20 cellular contexts compared by ENCODE assay signal in genomic region chr1:229859026-229859425, GRCh38.
DNase-seq lines count a peak whose midpoint lies in the region; ATAC-seq, FAIRE-seq and TF ChIP-seq lines count a peak whose summit lies in the region.
"Had no signal": no experiment of that assay in that cellular context is flagged by ENCODE, and none has a peak within 500 bp of the region (broad histone marks: within the 10 kb centered on the region; RNA-seq: fewer than 3 reads in every experiment).

No MANE protein-coding gene starts in this region.

- no peak overlapping the region for H3K18ac ChIP-seq in H1 (ENCODE audit: extremely low read depth, low read length)

- WGBS in H1 (ENCODE audit: extremely low coverage in 1 of 2, insufficient coverage in 1 of 2, insufficient read length in 1 of 2, insufficient replicate concordance in 2 of 2, low coverage in 1 of 2, low lambda C conversion rate in 2 of 2, missing lambda C conversion rate in 1 of 2), 2 experiments = 84% methylated on average over 5 of the region's 5 CpGs; no CpG with 5 or more reads in 1 of the 2 experiments

- H4K20me1 ChIP-seq in H1 (replicated peaks in 1 of 2; ENCODE audit: control insufficient read depth in 1 of 2, insufficient read depth in 2 of 2, low read length in 2 of 2) (no peaks in the 10 kb centered on the region), neural progenitor cell (ENCODE audit: low read depth) (no peaks in the 10 kb centered on the region)

- H3K27me3 ChIP-seq in H1 (replicated peaks in 1 of 4; ENCODE audit: control insufficient read depth in 3 of 4, extremely low read depth in 1 of 4, insufficient read depth in 3 of 4, low read length in 3 of 4) (no peaks in the 10 kb centered on the region; a peak in 1 of 7 replicates), neural progenitor cell (no peaks in the 10 kb centered on the region)
- H3K27me3 ChIP-seq: SJCRH30 had no signal

- no peaks in the 10 kb centered on the region for H3K36me3 Mint-ChIP-seq in neural progenitor cell
- H3K36me3 Mint-ChIP-seq: CD4-positive, alpha-beta memory T cell had no signal

- H3K14ac ChIP-seq in H1 (ENCODE audit: insufficient read length) = no peak overlapping the region

- no peak overlapping the region for H2BK5ac ChIP-seq in H1 (ENCODE audit: low read depth, low read length)

- no peak for TF ChIP-seq POLR2A in H1 (IDR thresholded peaks at IDR 0.05; ENCODE audit: control extremely low read depth in 1 of 2, low read depth in 2 of 2, low read length in 2 of 2)

- no peak overlapping the region for H2AFZ ChIP-seq in H1 (ENCODE audit: low read length)
- no peak overlapping the region for H2AFZ ChIP-seq in neural progenitor cell (replicated peaks)
- H2AFZ ChIP-seq: GM23248, PC-9 had no signal

- no peaks in the 10 kb centered on the region for H3K79me1 ChIP-seq in H1 (ENCODE audit: low read depth, low read length)

- H3K36me3 ChIP-seq in HEK293 (ENCODE audit: control insufficient read depth in 2 of 2, insufficient read depth in 1 of 2, low read length in 2 of 2) = no peaks in the 10 kb centered on the region
- no peaks in the 10 kb centered on the region for H3K36me3 ChIP-seq in H1 (ENCODE audit: control insufficient read depth in 2 of 4, insufficient read depth in 4 of 4, low read length in 3 of 4)
- no peaks in the 10 kb centered on the region for H3K36me3 ChIP-seq in neural progenitor cell
- H3K36me3 ChIP-seq: SJCRH30 had no signal

- TF ChIP-seq RAD21 in H1 (IDR thresholded peaks at IDR 0.05 in 1 of 2, conservative IDR thresholded peaks at IDR 0.05 in 1 of 2; ENCODE audit: low read depth in 2 of 2, low read length in 2 of 2) = no peak

- DNase-seq in H1 (ENCODE audit: low read depth in 1 of 2, low spot score in 2 of 2) (no peak), neural progenitor cell (ENCODE audit: low spot score) (no peak), superior temporal gyrus (ENCODE audit: extremely low spot score) (peak; percentile 65), NCI-H1930 (lab: John Stamatoyannopoulos, UW) (no peak), UCSD-AML1 (lab: John Stamatoyannopoulos, UW; ENCODE audit: unreplicated experiment) (no peak)
- DNase-seq: Calu3; CD4-positive, alpha-beta memory T cell; GM23248; KBM-7; MV-4-11; NCI-H1417 treated with DMSO at 0.1 percent for 48 hours; NCI-H187 treated with DMSO at 0.1 percent for 48 hours; NCI-H345; NCI-H526; PC-9; SJCRH30 had no signal

- no peak overlapping the region for H3K4me3 Mint-ChIP-seq in neural progenitor cell
- H3K4me3 Mint-ChIP-seq: CD4-positive, alpha-beta memory T cell had no signal

- H2BK20ac ChIP-seq in H1 (ENCODE audit: low read length) = no peak overlapping the region

- no peak overlapping the region for H3K23ac ChIP-seq in H1 (ENCODE audit: insufficient read length)

- no peak overlapping the region for H3K4ac ChIP-seq in H1 (replicated peaks; ENCODE audit: insufficient read length, low read depth, low read length)

- CTCF ChIA-PET in HEK293 (lab: Yijun Ruan, JAX) (interaction anchor here (0.6 to 2.9 kb wide), 5 partner anchors 10 to 193 kb away, joined by 3 to 25 read pairs (median 5); no protein-coding TSS in a partner anchor), H1 (lab: Charles Lee; ENCODE audit: partially characterized antibody) (interaction anchor here (0.8 to 3.7 kb wide), 2 partner anchors 10 to 13 kb away, joined by 3 to 18 read pairs; no protein-coding TSS in a partner anchor)

- no peak overlapping the region for H4K8ac ChIP-seq in H1 (ENCODE audit: extremely low read depth, insufficient read depth, low read length)

- no peak overlapping the region for H4K5ac ChIP-seq in H1 (ENCODE audit: insufficient read length, low read depth, low read length)

- H3F3A ChIP-seq in neural progenitor cell (ENCODE audit: low read depth) = peaks cover 8% of the 10 kb centered on the region

- H3K56ac ChIP-seq in H1 (replicated peaks; ENCODE audit: insufficient read length, low read depth, low read length) = no peak overlapping the region

- no peak for FAIRE-seq in H1 (lab: Jason Lieb, UNC)
- FAIRE-seq: A204.1, GM12878 had no signal

- TF ChIP-seq EP300 in H1 (IDR thresholded peaks at IDR 0.05; ENCODE audit: borderline replicate concordance in 1 of 2, low read depth in 2 of 2, low read length in 2 of 2) = no peak

- no peak overlapping the region for H2BK12ac ChIP-seq in H1 (ENCODE audit: low read depth, low read length)

- no peak overlapping the region for H3K9ac ChIP-seq in H1 (replicated peaks in 1 of 4; ENCODE audit: extremely low read depth in 1 of 4, low read depth in 3 of 4, low read length in 3 of 4)
- H3K9ac ChIP-seq in neural progenitor cell = no peak overlapping the region
- H3K9ac ChIP-seq: GM23248 had no signal

- no peaks in the 10 kb centered on the region for H3K9me3 Mint-ChIP-seq in neural progenitor cell
- H3K9me3 Mint-ChIP-seq: CD4-positive, alpha-beta memory T cell had no signal

- no peak overlapping the region for H3K4me2 ChIP-seq in H1 (ENCODE audit: insufficient read depth in 1 of 2, low read depth in 2 of 2, low read length in 2 of 2)
- no peak overlapping the region for H3K4me2 ChIP-seq in neural progenitor cell
- H3K4me2 ChIP-seq: PC-9 had no signal

- no peak for ATAC-seq in HG03469 (IDR thresholded peaks at IDR 0.05; ENCODE audit: unreplicated experiment)
- ATAC-seq: GM12878 had no signal

- no peak overlapping the region for H2AK5ac ChIP-seq in H1 (ENCODE audit: low read depth, low read length)

- peaks cover 4% of the 10 kb centered on the region for H3K27me3 Mint-ChIP-seq in neural progenitor cell (ENCODE audit: insufficient read depth, low read depth)

- no peak overlapping the region for H4K91ac ChIP-seq in H1 (replicated peaks; ENCODE audit: insufficient read length, low read length)

- H3K79me2 ChIP-seq in H1 (ENCODE audit: control insufficient read depth in 1 of 2, insufficient read depth in 2 of 2, low read length in 2 of 2) (no peaks in the 10 kb centered on the region), neural progenitor cell (ENCODE audit: low read depth) (no peaks in the 10 kb centered on the region)

- no peaks in the 10 kb centered on the region; the same call in 1 of the 2 replicates for H3K23me2 ChIP-seq in H1 (ENCODE audit: low read depth, low read length)

- TF ChIP-seq CTCF in HEK293 (tag by site-specific recombination; IDR thresholded peaks at IDR 0.05) (no peak), H1 (IDR thresholded peaks at IDR 0.05; ENCODE audit: control extremely low read depth in 1 of 3, insufficient read depth in 1 of 3, low read depth in 1 of 3, low read length in 3 of 3) (no peak), neural progenitor cell (IDR thresholded peaks at IDR 0.05) (no peak)

- peak overlapping the region; percentile 18 for H3K27ac Mint-ChIP-seq in neural progenitor cell
- H3K27ac Mint-ChIP-seq: CD4-positive, alpha-beta memory T cell had no signal

- H3K4me3 ChIP-seq in HEK293 (ENCODE audit: low read depth, low read length) (no peak overlapping the region), H1 (ENCODE audit: extremely low read depth in 1 of 4, insufficient read depth in 2 of 4, low read depth in 3 of 4, low read length in 4 of 4) (no peak overlapping the region), neural progenitor cell (no peak overlapping the region)
- H3K4me3 ChIP-seq: GM12878, GM23248, PC-9, SJCRH30 had no signal

- no peak overlapping the region for H3K27ac ChIP-seq in HEK293 (ENCODE audit: extremely low read depth, low read depth, low read length)
- no peak overlapping the region for H3K27ac ChIP-seq in H1 (ENCODE audit: low read depth, low read length)
- H3K27ac ChIP-seq in neural progenitor cell = no peak overlapping the region
- H3K27ac ChIP-seq: GM23248, PC-9, SJCRH30 had no signal

- 0 out of 2 replicates have a peak overlapping the region, but pooled peaks have one; percentile 32 for H2BK15ac ChIP-seq in H1 (ENCODE audit: low read length)

- POLR2A ChIA-PET in HEK293 (lab: Yijun Ruan, JAX) (no interaction called here), H1 (lab: Charles Lee; ENCODE audit: partially characterized antibody) (no interaction called here)

- H3K4me1 ChIP-seq in HEK293 (ENCODE audit: control insufficient read depth, insufficient read depth, low read length) (no peaks in the 10 kb centered on the region), H1 (replicated peaks in 1 of 4; ENCODE audit: control insufficient read depth in 3 of 4, insufficient read depth in 4 of 4, low read length in 3 of 4) (peaks cover 2 to 9% (median 5%) of the 10 kb centered on the region in 4 experiments; a peak in 6 of 7 replicates), neural progenitor cell (peaks cover 21% of the 10 kb centered on the region)
- H3K4me1 ChIP-seq: SJCRH30 had no signal

- H2BK120ac ChIP-seq in H1 (replicated peaks; ENCODE audit: low read depth, low read length) = no peak overlapping the region

- H3K4me1 Mint-ChIP-seq in neural progenitor cell = peaks cover 34% of the 10 kb centered on the region

- no peaks in the 10 kb centered on the region for H3K9me3 ChIP-seq in HEK293 (ENCODE audit: control insufficient read depth, insufficient read depth, low read depth, low read length)
- H3K9me3 ChIP-seq in H1 (ENCODE audit: insufficient read depth in 2 of 2, low read depth in 1 of 2, low read length in 1 of 2) = no peaks in the 10 kb centered on the region
- no peaks in the 10 kb centered on the region for H3K9me3 ChIP-seq in neural progenitor cell (ENCODE audit: low read depth)
- H3K9me3 ChIP-seq: SJCRH30 had no signal

TF ChIP-seq in H1, 55 proteins besides CTCF, POLR2A, EP300 and RAD21:
- no peak for TF ChIP-seq GABPA (IDR thresholded peaks at IDR 0.05; ENCODE audit: borderline replicate concordance, insufficient read depth, low read length)
- no peak for TF ChIP-seq SP1 (IDR thresholded peaks at IDR 0.05; ENCODE audit: low read depth, low read length)
- TF ChIP-seq SAP30 (IDR thresholded peaks at IDR 0.05; ENCODE audit: insufficient read depth, insufficient replicate concordance, low read length) = no peak
